In the genomic region with DNA sequence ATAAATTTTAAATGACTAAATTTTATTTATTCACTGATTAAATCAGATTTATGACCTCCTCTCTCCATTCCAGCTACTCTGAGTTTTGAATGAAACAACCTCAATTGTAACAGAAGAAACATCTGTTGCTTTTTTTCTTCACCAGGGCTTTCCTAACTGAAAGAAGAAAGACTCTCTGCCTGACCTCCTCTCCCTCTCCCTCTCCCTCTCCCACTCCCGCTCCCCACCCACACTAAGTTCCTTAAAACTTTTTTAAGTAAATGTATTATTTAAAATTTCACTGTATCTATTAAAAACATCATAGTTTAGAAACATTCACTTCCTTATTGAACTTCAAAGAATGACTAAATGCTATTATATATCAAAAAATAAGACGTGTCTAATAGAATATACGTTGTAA, we compare ENCODE assay signal across 8 cellular contexts.
DNase-seq lines count a peak whose midpoint lies in the region; ATAC-seq and TF ChIP-seq lines count a peak whose summit lies in the region.

No MANE protein-coding gene starts in this region.

- H3K9me3 ChIP-seq in SJSA1 (replicated peaks): no peaks in the 10 kb centered on the region

- no peak for ATAC-seq in stimulated activated memory B cell treated with anti-CD40 and anti-IgM and Interleukin-4, amounts not matched to agents 10 μg/mL and 1 μg/mL and 100 μg/mL, for 72 hours

- no peaks in the 10 kb centered on the region for H3K36me3 ChIP-seq in SJSA1

- H3K27me3 Mint-ChIP-seq in T-helper 1 cell treated with Interleukin-12 subunit alpha and Interleukin-12 subunit beta and Interleukin-4 antibody, amounts not matched to agents 30 μg/mL and 1 μg/mL, for 36 hours (ENCODE audit: low read depth): no peaks in the 10 kb centered on the region
- H3K27me3 Mint-ChIP-seq in glutamatergic neuron (ENCODE audit: unreplicated experiment): peaks cover 2% of the 10 kb centered on the region
- H3K27me3 Mint-ChIP-seq in stimulated activated memory B cell treated with anti-CD40 and anti-IgM and Interleukin-4, amounts not matched to agents 10 μg/mL and 1 μg/mL and 100 μg/mL, for 72 hours: no peaks in the 10 kb centered on the region

- H3K4me3 ChIP-seq in SJSA1: peak overlapping the region; percentile 28

- H3K4me1 ChIP-seq in SJSA1 (replicated peaks): no peaks in the 10 kb centered on the region

- H3K4me1 Mint-ChIP-seq in T-helper 1 cell treated with Interleukin-12 subunit alpha and Interleukin-12 subunit beta and Interleukin-4 antibody, amounts not matched to agents 30 μg/mL and 1 μg/mL, for 36 hours (ENCODE audit: low read depth): peaks cover 14% of the 10 kb centered on the region
- H3K4me1 Mint-ChIP-seq in glutamatergic neuron (ENCODE audit: low read depth, unreplicated experiment): peaks cover 21% of the 10 kb centered on the region
- peaks cover 14% of the 10 kb centered on the region for H3K4me1 Mint-ChIP-seq in stimulated activated memory B cell treated with anti-CD40 and anti-IgM and Interleukin-4, amounts not matched to agents 10 μg/mL and 1 μg/mL and 100 μg/mL, for 72 hours

- H3K36me3 Mint-ChIP-seq in T-helper 1 cell treated with Interleukin-12 subunit alpha and Interleukin-12 subunit beta and Interleukin-4 antibody, amounts not matched to agents 30 μg/mL and 1 μg/mL, for 36 hours (ENCODE audit: low read depth): no peaks in the 10 kb centered on the region
- H3K36me3 Mint-ChIP-seq in glutamatergic neuron (ENCODE audit: unreplicated experiment): no peaks in the 10 kb centered on the region
- peaks cover 2% of the 10 kb centered on the region for H3K36me3 Mint-ChIP-seq in stimulated activated memory B cell treated with anti-CD40 and anti-IgM and Interleukin-4, amounts not matched to agents 10 μg/mL and 1 μg/mL and 100 μg/mL, for 72 hours

- H3K4me3 Mint-ChIP-seq in T-helper 1 cell treated with Interleukin-12 subunit alpha and Interleukin-12 subunit beta and Interleukin-4 antibody, amounts not matched to agents 30 μg/mL and 1 μg/mL, for 36 hours: peak overlapping the region; percentile 76
- H3K4me3 Mint-ChIP-seq in glutamatergic neuron (ENCODE audit: unreplicated experiment): peak overlapping the region; percentile 85
- H3K4me3 Mint-ChIP-seq in stimulated activated memory B cell treated with anti-CD40 and anti-IgM and Interleukin-4, amounts not matched to agents 10 μg/mL and 1 μg/mL and 100 μg/mL, for 72 hours: peak overlapping the region; percentile 75

- H3K9me3 Mint-ChIP-seq in T-helper 1 cell treated with Interleukin-12 subunit alpha and Interleukin-12 subunit beta and Interleukin-4 antibody, amounts not matched to agents 30 μg/mL and 1 μg/mL, for 36 hours: peaks cover under 1% of the 10 kb centered on the region
- peaks cover 2% of the 10 kb centered on the region for H3K9me3 Mint-ChIP-seq in glutamatergic neuron (ENCODE audit: unreplicated experiment)
- peaks cover under 1% of the 10 kb centered on the region for H3K9me3 Mint-ChIP-seq in stimulated activated memory B cell treated with anti-CD40 and anti-IgM and Interleukin-4, amounts not matched to agents 10 μg/mL and 1 μg/mL and 100 μg/mL, for 72 hours

- no peak overlapping the region for H3K27ac Mint-ChIP-seq in T-helper 1 cell treated with Interleukin-12 subunit alpha and Interleukin-12 subunit beta and Interleukin-4 antibody, amounts not matched to agents 30 μg/mL and 1 μg/mL, for 36 hours
- H3K27ac Mint-ChIP-seq in glutamatergic neuron (ENCODE audit: unreplicated experiment): peak overlapping the region; percentile 74
- peak overlapping the region; percentile 79 for H3K27ac Mint-ChIP-seq in stimulated activated memory B cell treated with anti-CD40 and anti-IgM and Interleukin-4, amounts not matched to agents 10 μg/mL and 1 μg/mL and 100 μg/mL, for 72 hours

- H3K27me3 ChIP-seq in SJSA1 (replicated peaks): no peaks in the 10 kb centered on the region

- H3K27ac ChIP-seq in SJSA1: no peak overlapping the region

- no peak for DNase-seq in T-helper 1 cell
- DNase-seq in SJSA1 (ENCODE audit: low read depth in 1 of 2, low spot score in 2 of 2): no peak
- DNase-seq in glutamatergic neuron: no peak
- DNase-seq in SHP77 (lab: John Stamatoyannopoulos, UW): no peak
- no peak for DNase-seq in activated CD4-positive, alpha-beta T cell treated with anti-CD3 and anti-CD28 coated beads for 4 hours
- no peak for DNase-seq in iPS-NIHi7 (ENCODE audit: extremely low spot score)

- TF ChIP-seq CTCF in glutamatergic neuron (IDR thresholded peaks at IDR 0.05; ENCODE audit: partially characterized antibody, unreplicated experiment): no peak
